Comparison of ENCODE assay signal across 17 cellular contexts in the genomic region with DNA sequence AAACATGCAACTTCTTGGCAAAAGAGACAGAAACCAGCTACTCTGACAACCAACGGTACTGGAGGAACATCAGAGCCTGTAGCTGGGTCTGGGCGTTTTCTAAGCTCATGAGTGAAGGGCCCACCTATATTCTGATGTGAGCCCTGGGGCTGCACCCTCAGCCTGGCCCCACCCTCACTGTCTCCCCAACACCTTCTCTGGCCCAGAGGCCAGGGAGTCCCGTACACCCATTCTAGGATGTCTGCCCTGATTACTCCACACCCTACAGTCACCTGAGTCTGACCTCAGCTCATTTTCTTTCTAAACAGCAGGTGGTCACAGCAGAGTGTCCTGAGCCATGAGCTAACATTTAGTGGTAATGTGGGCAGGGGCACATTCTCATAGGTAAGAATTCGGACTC.
DNase-seq lines count a peak whose midpoint lies in the region; ATAC-seq and TF ChIP-seq lines count a peak whose summit lies in the region.
"Had no signal": no experiment of that assay in that cellular context is flagged by ENCODE, and none has a peak within 500 bp of the region (broad histone marks: within the 10 kb centered on the region; RNA-seq: fewer than 3 reads in every experiment).

No MANE protein-coding gene starts in this region.

- no peaks in the 10 kb centered on the region for H3K9me3 ChIP-seq in right cardiac atrium (ENCODE audit: control insufficient read depth, low read length)
- H3K9me3 ChIP-seq in esophagus muscularis mucosa = no peaks in the 10 kb centered on the region

- H3K4me1 Mint-ChIP-seq in chondrocyte (ENCODE audit: low read depth) = no peaks in the 10 kb centered on the region
- H3K4me1 Mint-ChIP-seq: CD14-positive monocyte, H9, IgD-negative memory B cell had no signal

- ATAC-seq in right cardiac atrium = no peak
- ATAC-seq: HepG2 had no signal

- H3K4me3 ChIP-seq in right cardiac atrium (ENCODE audit: low read length) = no peak overlapping the region
- no peak overlapping the region for H3K4me3 ChIP-seq in esophagus muscularis mucosa

- H3K4me1 ChIP-seq in right cardiac atrium (ENCODE audit: control insufficient read depth, insufficient read depth, low read length) = no peaks in the 10 kb centered on the region
- H3K4me1 ChIP-seq in esophagus muscularis mucosa = no peaks in the 10 kb centered on the region

- intact Hi-C loops in cardiac septum (cut with DNase I) = no loop called here
- intact Hi-C loops in right cardiac atrium (cut with DNase I) = no loop called here
- intact Hi-C loops in esophagus muscularis mucosa (cut with DNase I) = no loop called here

- H3K4me3 Mint-ChIP-seq in chondrocyte (ENCODE audit: unreplicated experiment) = no peak overlapping the region
- H3K4me3 Mint-ChIP-seq: CD14-positive monocyte, H9, IgD-negative memory B cell had no signal

- no peaks in the 10 kb centered on the region for H3K36me3 Mint-ChIP-seq in chondrocyte (ENCODE audit: low read depth)
- H3K36me3 Mint-ChIP-seq: CD14-positive monocyte; CD4-positive, alpha-beta memory T cell; IgD-negative memory B cell had no signal

- no peaks in the 10 kb centered on the region for H3K36me3 ChIP-seq in esophagus muscularis mucosa
- H3K36me3 ChIP-seq: BLaER1 had no signal

- H3K9me3 Mint-ChIP-seq in chondrocyte (ENCODE audit: low read depth) = no peaks in the 10 kb centered on the region
- H3K9me3 Mint-ChIP-seq: H9, IgD-negative memory B cell had no signal

- WGBS in right cardiac atrium = 81% methylated on average over 4 of the region's 4 CpGs
- 81% methylated on average over 4 of the region's 4 CpGs for WGBS in esophagus muscularis mucosa

- H3K27me3 Mint-ChIP-seq in chondrocyte (ENCODE audit: low read depth) = peaks cover 22% of the 10 kb centered on the region

- DNase-seq in cardiac septum (ENCODE audit: low spot score) (peak; percentile 29), right cardiac atrium (no peak), chondrocyte (ENCODE audit: low spot score) (peak; percentile 20), esophagus muscularis mucosa (ENCODE audit: extremely low spot score) (peak; percentile 60), HT-29 (ENCODE audit: low spot score) (no peak), Ammon's horn (ENCODE audit: low spot score) (no peak)
- peak; percentile 7 for DNase-seq in stimulated activated CD8-positive, alpha-beta memory T cell treated with anti-CD3 and anti-CD28 coated beads, Interleukin-4, amount 100 ng/mL, for 48 hours
- DNase-seq: AML-193; CD4-positive, alpha-beta memory T cell; DMS153; DMS79; GDM1; H9 had no signal

- H3K27ac ChIP-seq in right cardiac atrium (ENCODE audit: low read length) (no peak overlapping the region), esophagus muscularis mucosa (replicated peaks in 1 of 4) (no peak overlapping the region)

- TF ChIP-seq CTCF in chondrocyte (IDR thresholded peaks at IDR 0.05) = no peak
- no peak for TF ChIP-seq CTCF in esophagus muscularis mucosa (IDR thresholded peaks at IDR 0.05)

- TF ChIP-seq EP300 in esophagus muscularis mucosa (IDR thresholded peaks at IDR 0.05) = no peak

- H3K27me3 ChIP-seq in right cardiac atrium (ENCODE audit: control insufficient read depth, insufficient read depth) = no peaks in the 10 kb centered on the region
- peaks cover 0 to 10% (median 0%) of the 10 kb centered on the region in 4 donors for H3K27me3 ChIP-seq in esophagus muscularis mucosa
- H3K27me3 ChIP-seq: BLaER1 had no signal

- TF ChIP-seq POLR2A in esophagus muscularis mucosa (IDR thresholded peaks at IDR 0.05; ENCODE audit: low read depth) = no peak

- no peak overlapping the region for H3K27ac Mint-ChIP-seq in chondrocyte (ENCODE audit: unreplicated experiment)
- H3K27ac Mint-ChIP-seq: CD14-positive monocyte, H9, IgD-negative memory B cell had no signal

Comparison
In these comparisons a context has a peak if more than half of its experiments do, and no peak if none do; other contexts are left out.
1. DNase-seq: peak in cardiac septum (single experiment), chondrocyte (single experiment), esophagus muscularis mucosa (single experiment) and stimulated activated CD8-positive, alpha-beta memory T cell treated with anti-CD3 and anti-CD28 coated beads, Interleukin-4, amount 100 ng/mL, for 48 hours (single experiment); none in right cardiac atrium (0 of 3), HT-29 (single experiment) and Ammon's horn (single experiment).